2 cellular contexts compared by ENCODE assay signal in the genomic region with DNA sequence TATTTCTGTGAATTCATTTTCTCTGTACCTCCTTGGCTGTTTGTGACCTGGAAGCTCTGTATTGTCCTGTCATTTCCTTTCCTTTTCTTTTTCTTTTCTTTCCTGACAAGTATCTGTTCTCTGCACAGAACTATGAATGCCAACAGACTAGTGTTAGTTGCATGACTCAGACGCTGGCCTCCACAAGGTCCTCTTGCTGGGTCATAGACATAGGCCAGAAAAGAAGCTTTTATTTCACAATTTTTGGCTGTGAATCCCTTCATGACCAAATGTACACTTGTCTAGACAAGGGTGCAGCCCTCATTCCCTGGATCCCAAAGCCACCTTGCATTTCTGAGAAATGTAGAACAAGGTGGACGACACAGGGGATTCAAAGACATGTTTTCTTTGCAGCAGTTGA.
TF ChIP-seq lines count a peak whose summit lies in the region.

No MANE protein-coding gene starts in this region.

TF ChIP-seq in H1, 55 proteins besides CTCF, POLR2A, EP300 and RAD21:
- TF ChIP-seq SP4 (IDR thresholded peaks at IDR 0.05; ENCODE audit: low read length) (no peak), EGR1 (IDR thresholded peaks at IDR 0.05; ENCODE audit: borderline replicate concordance, low read depth, low read length) (no peak), SRF (IDR thresholded peaks at IDR 0.05; ENCODE audit: low read depth, low read length) (no peak), POU5F1 (IDR thresholded peaks at IDR 0.05; ENCODE audit: low read depth, low read length) (no peak)

TF ChIP-seq in GM23338, 12 proteins besides CTCF, POLR2A, EP300 and RAD21:
- TF ChIP-seq JUNB (IDR thresholded peaks at IDR 0.05; ENCODE audit: unreplicated experiment) = no peak
- TF ChIP-seq, protein P1, sequence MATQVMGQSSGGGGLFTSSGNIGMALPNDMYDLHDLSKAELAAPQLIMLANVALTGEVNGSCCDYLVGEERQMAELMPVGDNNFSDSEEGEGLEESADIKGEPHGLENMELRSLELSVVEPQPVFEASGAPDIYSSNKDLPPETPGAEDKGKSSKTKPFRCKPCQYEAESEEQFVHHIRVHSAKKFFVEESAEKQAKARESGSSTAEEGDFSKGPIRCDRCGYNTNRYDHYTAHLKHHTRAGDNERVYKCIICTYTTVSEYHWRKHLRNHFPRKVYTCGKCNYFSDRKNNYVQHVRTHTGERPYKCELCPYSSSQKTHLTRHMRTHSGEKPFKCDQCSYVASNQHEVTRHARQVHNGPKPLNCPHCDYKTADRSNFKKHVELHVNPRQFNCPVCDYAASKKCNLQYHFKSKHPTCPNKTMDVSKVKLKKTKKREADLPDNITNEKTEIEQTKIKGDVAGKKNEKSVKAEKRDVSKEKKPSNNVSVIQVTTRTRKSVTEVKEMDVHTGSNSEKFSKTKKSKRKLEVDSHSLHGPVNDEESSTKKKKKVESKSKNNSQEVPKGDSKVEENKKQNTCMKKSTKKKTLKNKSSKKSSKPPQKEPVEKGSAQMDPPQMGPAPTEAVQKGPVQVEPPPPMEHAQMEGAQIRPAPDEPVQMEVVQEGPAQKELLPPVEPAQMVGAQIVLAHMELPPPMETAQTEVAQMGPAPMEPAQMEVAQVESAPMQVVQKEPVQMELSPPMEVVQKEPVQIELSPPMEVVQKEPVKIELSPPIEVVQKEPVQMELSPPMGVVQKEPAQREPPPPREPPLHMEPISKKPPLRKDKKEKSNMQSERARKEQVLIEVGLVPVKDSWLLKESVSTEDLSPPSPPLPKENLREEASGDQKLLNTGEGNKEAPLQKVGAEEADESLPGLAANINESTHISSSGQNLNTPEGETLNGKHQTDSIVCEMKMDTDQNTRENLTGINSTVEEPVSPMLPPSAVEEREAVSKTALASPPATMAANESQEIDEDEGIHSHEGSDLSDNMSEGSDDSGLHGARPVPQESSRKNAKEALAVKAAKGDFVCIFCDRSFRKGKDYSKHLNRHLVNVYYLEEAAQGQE (IDR thresholded peaks at IDR 0.05; ENCODE audit: unreplicated experiment) = no peak
- TF ChIP-seq, protein P2, sequence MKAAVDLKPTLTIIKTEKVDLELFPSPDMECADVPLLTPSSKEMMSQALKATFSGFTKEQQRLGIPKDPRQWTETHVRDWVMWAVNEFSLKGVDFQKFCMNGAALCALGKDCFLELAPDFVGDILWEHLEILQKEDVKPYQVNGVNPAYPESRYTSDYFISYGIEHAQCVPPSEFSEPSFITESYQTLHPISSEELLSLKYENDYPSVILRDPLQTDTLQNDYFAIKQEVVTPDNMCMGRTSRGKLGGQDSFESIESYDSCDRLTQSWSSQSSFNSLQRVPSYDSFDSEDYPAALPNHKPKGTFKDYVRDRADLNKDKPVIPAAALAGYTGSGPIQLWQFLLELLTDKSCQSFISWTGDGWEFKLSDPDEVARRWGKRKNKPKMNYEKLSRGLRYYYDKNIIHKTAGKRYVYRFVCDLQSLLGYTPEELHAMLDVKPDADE (IDR thresholded peaks at IDR 0.05) = no peak
- TF ChIP-seq POLR2AphosphoS5 (IDR thresholded peaks at IDR 0.05; ENCODE audit: low read depth) = no peak
- TF ChIP-seq ZNF114 (CRISPR knock-in tag; IDR thresholded peaks at IDR 0.05) = no peak
- no peak for TF ChIP-seq CREB1 (CRISPR knock-in tag; IDR thresholded peaks at IDR 0.05; ENCODE audit: low read depth)
- TF ChIP-seq, protein P3, sequence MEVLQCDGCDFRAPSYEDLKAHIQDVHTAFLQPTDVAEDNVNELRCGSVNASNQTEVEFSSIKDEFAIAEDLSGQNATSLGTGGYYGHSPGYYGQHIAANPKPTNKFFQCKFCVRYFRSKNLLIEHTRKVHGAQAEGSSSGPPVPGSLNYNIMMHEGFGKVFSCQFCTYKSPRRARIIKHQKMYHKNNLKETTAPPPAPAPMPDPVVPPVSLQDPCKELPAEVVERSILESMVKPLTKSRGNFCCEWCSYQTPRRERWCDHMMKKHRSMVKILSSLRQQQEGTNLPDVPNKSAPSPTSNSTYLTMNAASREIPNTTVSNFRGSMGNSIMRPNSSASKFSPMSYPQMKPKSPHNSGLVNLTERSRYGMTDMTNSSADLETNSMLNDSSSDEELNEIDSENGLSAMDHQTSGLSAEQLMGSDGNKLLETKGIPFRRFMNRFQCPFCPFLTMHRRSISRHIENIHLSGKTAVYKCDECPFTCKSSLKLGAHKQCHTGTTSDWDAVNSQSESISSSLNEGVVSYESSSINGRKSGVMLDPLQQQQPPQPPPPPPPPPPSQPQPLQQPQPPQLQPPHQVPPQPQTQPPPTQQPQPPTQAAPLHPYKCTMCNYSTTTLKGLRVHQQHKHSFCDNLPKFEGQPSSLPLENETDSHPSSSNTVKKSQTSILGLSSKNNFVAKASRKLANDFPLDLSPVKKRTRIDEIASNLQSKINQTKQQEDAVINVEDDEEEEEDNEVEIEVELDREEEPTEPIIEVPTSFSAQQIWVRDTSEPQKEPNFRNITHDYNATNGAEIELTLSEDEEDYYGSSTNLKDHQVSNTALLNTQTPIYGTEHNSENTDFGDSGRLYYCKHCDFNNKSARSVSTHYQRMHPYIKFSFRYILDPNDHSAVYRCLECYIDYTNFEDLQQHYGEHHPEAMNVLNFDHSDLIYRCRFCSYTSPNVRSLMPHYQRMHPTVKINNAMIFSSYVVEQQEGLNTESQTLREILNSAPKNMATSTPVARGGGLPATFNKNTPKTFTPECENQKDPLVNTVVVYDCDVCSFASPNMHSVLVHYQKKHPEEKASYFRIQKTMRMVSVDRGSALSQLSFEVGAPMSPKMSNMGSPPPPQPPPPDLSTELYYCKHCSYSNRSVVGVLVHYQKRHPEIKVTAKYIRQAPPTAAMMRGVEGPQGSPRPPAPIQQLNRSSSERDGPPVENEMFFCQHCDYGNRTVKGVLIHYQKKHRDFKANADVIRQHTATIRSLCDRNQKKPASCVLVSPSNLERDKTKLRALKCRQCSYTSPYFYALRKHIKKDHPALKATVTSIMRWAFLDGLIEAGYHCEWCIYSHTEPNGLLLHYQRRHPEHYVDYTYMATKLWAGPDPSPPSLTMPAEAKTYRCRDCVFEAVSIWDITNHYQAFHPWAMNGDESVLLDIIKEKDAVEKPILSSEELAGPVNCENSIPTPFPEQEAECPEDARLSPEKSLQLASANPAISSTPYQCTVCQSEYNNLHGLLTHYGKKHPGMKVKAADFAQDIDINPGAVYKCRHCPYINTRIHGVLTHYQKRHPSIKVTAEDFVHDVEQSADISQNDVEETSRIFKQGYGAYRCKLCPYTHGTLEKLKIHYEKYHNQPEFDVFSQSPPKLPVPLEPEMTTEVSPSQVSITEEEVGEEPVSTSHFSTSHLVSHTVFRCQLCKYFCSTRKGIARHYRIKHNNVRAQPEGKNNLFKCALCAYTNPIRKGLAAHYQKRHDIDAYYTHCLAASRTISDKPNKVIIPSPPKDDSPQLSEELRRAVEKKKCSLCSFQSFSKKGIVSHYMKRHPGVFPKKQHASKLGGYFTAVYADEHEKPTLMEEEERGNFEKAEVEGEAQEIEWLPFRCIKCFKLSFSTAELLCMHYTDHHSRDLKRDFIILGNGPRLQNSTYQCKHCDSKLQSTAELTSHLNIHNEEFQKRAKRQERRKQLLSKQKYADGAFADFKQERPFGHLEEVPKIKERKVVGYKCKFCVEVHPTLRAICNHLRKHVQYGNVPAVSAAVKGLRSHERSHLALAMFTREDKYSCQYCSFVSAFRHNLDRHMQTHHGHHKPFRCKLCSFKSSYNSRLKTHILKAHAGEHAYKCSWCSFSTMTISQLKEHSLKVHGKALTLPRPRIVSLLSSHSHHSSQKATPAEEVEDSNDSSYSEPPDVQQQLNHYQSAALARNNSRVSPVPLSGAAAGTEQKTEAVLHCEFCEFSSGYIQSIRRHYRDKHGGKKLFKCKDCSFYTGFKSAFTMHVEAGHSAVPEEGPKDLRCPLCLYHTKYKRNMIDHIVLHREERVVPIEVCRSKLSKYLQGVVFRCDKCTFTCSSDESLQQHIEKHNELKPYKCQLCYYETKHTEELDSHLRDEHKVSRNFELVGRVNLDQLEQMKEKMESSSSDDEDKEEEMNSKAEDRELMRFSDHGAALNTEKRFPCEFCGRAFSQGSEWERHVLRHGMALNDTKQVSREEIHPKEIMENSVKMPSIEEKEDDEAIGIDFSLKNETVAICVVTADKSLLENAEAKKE (CRISPR knock-in tag; IDR thresholded peaks at IDR 0.05) = no peak
- TF ChIP-seq STAT1 (IDR thresholded peaks at IDR 0.05; ENCODE audit: unreplicated experiment) = no peak
- TF ChIP-seq EZH2 (IDR thresholded peaks at IDR 0.05; ENCODE audit: low read depth, unreplicated experiment) = no peak
- no peak for TF ChIP-seq EZH2phosphoT487 (IDR thresholded peaks at IDR 0.05; ENCODE audit: unreplicated experiment)
- no peak for TF ChIP-seq ZNF331 (CRISPR knock-in tag; IDR thresholded peaks at IDR 0.05; ENCODE audit: low read depth)
- no peak for TF ChIP-seq NANOG (IDR thresholded peaks at IDR 0.05; ENCODE audit: borderline replicate concordance)
